Comparison of ENCODE assay signal across 11 cellular contexts in genomic region chr6:114989279-114989964, GRCh38.
DNase-seq lines count a peak whose midpoint lies in the region; ATAC-seq, FAIRE-seq and TF ChIP-seq lines count a peak whose summit lies in the region.
"Had no signal": no experiment of that assay in that cellular context is flagged by ENCODE, and none has a peak within 500 bp of the region (broad histone marks: within the 10 kb centered on the region; RNA-seq: fewer than 3 reads in every experiment).

No MANE protein-coding gene starts in this region.

- no peak for DNase-seq in GM12891 (ENCODE audit: insufficient read length, low spot score)
- peak in 8 of 34 experiments; percentile 1 to 41 (median 18) for DNase-seq in T-cell
- DNase-seq in NCI-H510A (lab: John Stamatoyannopoulos, UW): no peak
- DNase-seq in colonic mucosa: no peak
- no peak for DNase-seq in upper lobe of left lung
- DNase-seq in stimulated activated CD4-positive, alpha-beta T cell treated with anti-CD3 and anti-CD28 coated beads, Interleukin-2, amount 100 ng/mL, for 48 hours: no peak
- DNase-seq: mammary epithelial cell had no signal

- TF ChIP-seq CTCF in colonic mucosa (IDR thresholded peaks at IDR 0.05) (no peak), upper lobe of left lung (IDR thresholded peaks at IDR 0.05) (no peak)

- H3K4me3 ChIP-seq in colonic mucosa (no peak overlapping the region), upper lobe of left lung (no peak overlapping the region)

- no peaks in the 10 kb centered on the region for H3K4me1 ChIP-seq in colonic mucosa
- no peaks in the 10 kb centered on the region for H3K4me1 ChIP-seq in upper lobe of left lung

- TF ChIP-seq EP300 in upper lobe of left lung (IDR thresholded peaks at IDR 0.05): no peak

- no peak overlapping the region for H3K9ac ChIP-seq in colonic mucosa (ENCODE audit: low read depth in 2 of 2, low read length in 2 of 2)

- POLR2A ChIA-PET in T-cell (lab: Charles Lee): no interaction called here

- 80 to 88% methylated on average over 5 of the region's 5 CpGs for WGBS in upper lobe of left lung, 2 donors

- no peak for TF ChIP-seq POLR2A in GM12891 (IDR thresholded peaks at IDR 0.05; ENCODE audit: low read depth, low read length)
- TF ChIP-seq POLR2A in upper lobe of left lung (IDR thresholded peaks at IDR 0.05): no peak

- ATAC-seq in GM19372 (IDR thresholded peaks at IDR 0.05; ENCODE audit: low read depth, unreplicated experiment): peak; percentile 99
- peak; percentile 99 for ATAC-seq in HG02981 (IDR thresholded peaks at IDR 0.05; ENCODE audit: unreplicated experiment)
- peak in 3 of 4 experiments; percentile 52 to 69 (median 65) for ATAC-seq in T-cell (replicated peaks in 1 of 4)
- no peak for ATAC-seq in upper lobe of left lung (ENCODE audit: low FRiP score in 2 of 2)
- ATAC-seq: Right ventricle myocardium inferior had no signal

- no peak overlapping the region for H3K27ac Mint-ChIP-seq in T-cell
- H3K27ac Mint-ChIP-seq: activated naive CD4-positive, alpha-beta T cell treated with anti-CD3 and anti-CD28 coated beads, Interleukin-2, amount 50 U/mL, for 24 hours had no signal

- H3K27me3 ChIP-seq in colonic mucosa (no peaks in the 10 kb centered on the region), upper lobe of left lung (no peaks in the 10 kb centered on the region)

- H3K36me3 Mint-ChIP-seq in T-cell: no peaks in the 10 kb centered on the region
- H3K36me3 Mint-ChIP-seq: activated naive CD4-positive, alpha-beta T cell treated with anti-CD3 and anti-CD28 coated beads, Interleukin-2, amount 50 U/mL, for 24 hours had no signal

- no peak overlapping the region for H3K4me3 Mint-ChIP-seq in T-cell
- H3K4me3 Mint-ChIP-seq: activated naive CD4-positive, alpha-beta T cell treated with anti-CD3 and anti-CD28 coated beads, Interleukin-2, amount 50 U/mL, for 24 hours had no signal

- peak; percentile 38 for FAIRE-seq in GM12891 (lab: Jason Lieb, UNC)

- no peaks in the 10 kb centered on the region for H3K27me3 Mint-ChIP-seq in T-cell

- H3K4me1 Mint-ChIP-seq in T-cell: no peaks in the 10 kb centered on the region
- H3K4me1 Mint-ChIP-seq: activated naive CD4-positive, alpha-beta T cell treated with anti-CD3 and anti-CD28 coated beads, Interleukin-2, amount 50 U/mL, for 24 hours had no signal

- H3K36me3 ChIP-seq in colonic mucosa (no peaks in the 10 kb centered on the region), upper lobe of left lung (no peaks in the 10 kb centered on the region)

- H3K27ac ChIP-seq in colonic mucosa (no peak overlapping the region), upper lobe of left lung (no peak overlapping the region)

- peaks cover 2 to 21% (median 5%) of the 10 kb centered on the region in 3 donors for H3K9me3 Mint-ChIP-seq in T-cell

- intact Hi-C loops in colonic mucosa (cut with DNase I): no loop called here

- CTCF ChIA-PET in T-cell (lab: Charles Lee): interaction anchor here in 1 of 2 donors (0.7 kb wide), 1 partner anchor 107 kb away, joined by 3 read pairs; no protein-coding TSS in a partner anchor

- H3K9me3 ChIP-seq in colonic mucosa (no peaks in the 10 kb centered on the region), upper lobe of left lung (no peaks in the 10 kb centered on the region)

TF ChIP-seq in GM12891, 5 proteins besides CTCF, POLR2A, EP300 and RAD21:
- TF ChIP-seq SPI1 (IDR thresholded peaks at IDR 0.05; ENCODE audit: low read depth, low read length): no peak; the same call in 1 of the 2 replicates
- no peak for TF ChIP-seq PAX5 (IDR thresholded peaks at IDR 0.05; ENCODE audit: insufficient read depth, low read length, severe bottlenecking)
- no peak for TF ChIP-seq TAF1 (IDR thresholded peaks at IDR 0.05; ENCODE audit: low read depth, low read length)
- no peak for TF ChIP-seq POU2F2 (IDR thresholded peaks at IDR 0.05; ENCODE audit: low read depth, low read length)
- TF ChIP-seq POLR2AphosphoS5 (IDR thresholded peaks at IDR 0.05; ENCODE audit: low read depth, low read length): no peak

Comparison
In these comparisons a context has a peak if more than half of its experiments do, and no peak if none do; other contexts are left out.
1. ATAC-seq: peak in GM19372 (single experiment), HG02981 (single experiment) and T-cell (3 of 4); none in upper lobe of left lung (0 of 2).